Comparison of ENCODE assay signal across 14 cellular contexts in genomic region chr16:23608194-23608593, GRCh38. TPM values are rescaled to one million over a fixed set of nuclear protein-coding genes. Genes with fewer than 3 reads are reported as not detected.
A peak's percentile ranks its signal among the peaks of the same experiment; 100 is the strongest.
DNase-seq lines count a peak whose midpoint lies in the region; ATAC-seq and TF ChIP-seq lines count a peak whose summit lies in the region.
"Had no signal": no experiment of that assay in that cellular context is flagged by ENCODE, and none has a peak within 500 bp of the region (broad histone marks: within the 10 kb centered on the region; RNA-seq: fewer than 3 reads in every experiment).

No MANE protein-coding gene starts in this region.

- no peaks in the 10 kb centered on the region for H3K9me1 ChIP-seq in IMR-90 (ENCODE audit: insufficient read depth, low read length)

- H2BK5ac ChIP-seq in IMR-90 (ENCODE audit: low read depth, low read length, poor library complexity, severe bottlenecking) = no peak overlapping the region

- H2BK15ac ChIP-seq in IMR-90 (ENCODE audit: low read depth, low read length) = no peak overlapping the region

- peak; percentile 67 for DNase-seq in ACHN
- DNase-seq in IMR-90 = peak; percentile 71
- peak; percentile 20 for DNase-seq in astrocyte of the hippocampus (ENCODE audit: low read depth, low spot score)
- DNase-seq in hepatic stellate cell (ENCODE audit: low spot score) = peak; percentile 20
- no peak for DNase-seq in activated CD8-positive, alpha-beta memory T cell treated with anti-CD3 and anti-CD28 coated beads, Interleukin-2, amount 50 U/mL, for 4 hours
- no peak for DNase-seq in AG08395 (ENCODE audit: low spot score)
- DNase-seq in vagina (ENCODE audit: extremely low spot score in 2 of 2) = no peak
- DNase-seq: activated CD4-positive, alpha-beta memory T cell treated with anti-CD3 and anti-CD28 coated beads for 36 hours; AML-193; NCI-H1417 treated with DMSO at 0.1 percent for 48 hours; NCI-H510A treated with DMSO at 0.1 percent for 48 hours; pancreas had no signal

- no peak overlapping the region for H2AFZ ChIP-seq in IMR-90 (replicated peaks; ENCODE audit: low read length, poor library complexity)

- H3K56ac ChIP-seq in IMR-90 (ENCODE audit: extremely low read depth, insufficient read depth, low read length) = no peak overlapping the region

- no peak overlapping the region; a peak in 1 of 4 replicates for H4K8ac ChIP-seq in IMR-90 (ENCODE audit: low read depth in 2 of 2, low read length in 2 of 2)

- H4K20me1 ChIP-seq in IMR-90 (ENCODE audit: insufficient read depth, low read length) = no peaks in the 10 kb centered on the region

- intact Hi-C loops in IMR-90 (cut with micrococcal nuclease) = no loop called here
- intact Hi-C loops in vagina (cut with DNase I) = no loop called here

- TF ChIP-seq RAD21 in IMR-90 (IDR thresholded peaks at IDR 0.05; ENCODE audit: low read length) = no peak

- no peak for TF ChIP-seq CTCF in IMR-90 (conservative IDR thresholded peaks at IDR 0.05; ENCODE audit: low read depth, low read length)
- no peak for TF ChIP-seq CTCF in vagina (IDR thresholded peaks at IDR 0.05)

- H2AK9ac ChIP-seq in IMR-90 (replicated peaks; ENCODE audit: low read depth, low read length, poor library complexity) = no peak overlapping the region

- H3K18ac ChIP-seq in IMR-90 (ENCODE audit: low read depth, low read length) = no peak overlapping the region

- CTCF ChIA-PET in IMR-90 (lab: Yijun Ruan, JAX) = no interaction called here

- no peak overlapping the region for H2BK120ac ChIP-seq in IMR-90 (ENCODE audit: low read depth, low read length)

- peaks cover 20% of the 10 kb centered on the region for H3K36me3 ChIP-seq in IMR-90 (ENCODE audit: control insufficient read depth, insufficient read depth, low read length)
- peaks cover 0 to 33% of the 10 kb centered on the region in 2 donors for H3K36me3 ChIP-seq in vagina
- H3K36me3 ChIP-seq: pancreas had no signal

- no peaks in the 10 kb centered on the region for H3K9me3 ChIP-seq in IMR-90 (ENCODE audit: control insufficient read depth, insufficient read depth, low read length)
- no peaks in the 10 kb centered on the region for H3K9me3 ChIP-seq in vagina
- H3K9me3 ChIP-seq: pancreas, tibial nerve had no signal

- no peak overlapping the region for H2AK5ac ChIP-seq in IMR-90 (ENCODE audit: low read depth, low read length)

- no TSS peak for BruUV-seq in IMR-90 (replicated peaks; lab: Mats Ljungman, UMichigan)

- H3K4me2 ChIP-seq in IMR-90 (ENCODE audit: low read depth, low read length) = no peak overlapping the region

- no peak overlapping the region for H3K4ac ChIP-seq in IMR-90 (ENCODE audit: low read depth, low read length)

- TF ChIP-seq POLR2A in IMR-90 (IDR thresholded peaks at IDR 0.05; ENCODE audit: low read depth, low read length) (no peak), vagina (IDR thresholded peaks at IDR 0.05) (no peak)

- no peak overlapping the region for H4K5ac ChIP-seq in IMR-90 (ENCODE audit: low read depth, low read length)

- no peaks in the 10 kb centered on the region for H3K4me1 ChIP-seq in IMR-90 (ENCODE audit: control insufficient read depth, insufficient read depth, low read length)
- H3K4me1 ChIP-seq in vagina = no peaks in the 10 kb centered on the region
- H3K4me1 ChIP-seq: pancreas, tibial nerve had no signal

- no CpG with 5 or more reads among the region's 4 CpGs for WGBS in IMR-90 (ENCODE audit: extremely low coverage in 2 of 2, insufficient read length in 1 of 2), 2 experiments

- H2BK20ac ChIP-seq in IMR-90 (ENCODE audit: low read depth, low read length) = no peak overlapping the region

- POLR2A ChIA-PET in IMR-90 (lab: Charles Lee; ENCODE audit: unreplicated experiment) = no interaction called here

- H3K14ac ChIP-seq in IMR-90 (replicated peaks; ENCODE audit: low read depth, low read length) = no peak overlapping the region

- no peaks in the 10 kb centered on the region for H3K79me1 ChIP-seq in IMR-90 (ENCODE audit: low read depth in 1 of 2, low read length in 2 of 2)

- no peak overlapping the region for H3K9ac ChIP-seq in IMR-90 (ENCODE audit: low read depth, low read length)

- H3K23ac ChIP-seq in IMR-90 (ENCODE audit: low read depth, low read length) = no peak overlapping the region

- no peak overlapping the region for H3K4me3 ChIP-seq in IMR-90 (ENCODE audit: insufficient read depth, low read depth, low read length)
- no peak overlapping the region for H3K4me3 ChIP-seq in vagina
- H3K4me3 ChIP-seq: pancreas, tibial nerve had no signal

- no peak overlapping the region for H3K27ac ChIP-seq in IMR-90 (ENCODE audit: insufficient read depth, low read length)
- no peak overlapping the region for H3K27ac ChIP-seq in vagina
- H3K27ac ChIP-seq: pancreas, tibial nerve had no signal

- H4K91ac ChIP-seq in IMR-90 (ENCODE audit: insufficient read depth, low read depth, low read length) = no peak overlapping the region

- peak; percentile 73 for ATAC-seq in IMR-90 (ENCODE audit: low read depth)
- ATAC-seq in GM18502 (IDR thresholded peaks at IDR 0.05; ENCODE audit: poor library complexity, unreplicated experiment) = no peak
- ATAC-seq: pancreas had no signal

- H3K27me3 ChIP-seq in IMR-90 (ENCODE audit: control insufficient read depth, insufficient read depth, low read length) = no peaks in the 10 kb centered on the region
- no peaks in the 10 kb centered on the region for H3K27me3 ChIP-seq in vagina
- H3K27me3 ChIP-seq: pancreas, tibial nerve had no signal

- in situ Hi-C loops in ACHN (cut with HindIII; ENCODE audit: low pct_ligation_motif_present, low pct_unique_long_range_greater_than_20kb, low sequenced_read_pairs) = no loop called here
- in situ Hi-C loops in IMR-90 (cut with MboI; ENCODE audit: low sequenced_read_pairs) = no loop called here

- dilution Hi-C loops in IMR-90 (cut with HindIII; ENCODE audit: low sequenced_read_pairs, unreplicated experiment) = no loop called here

TF ChIP-seq in IMR-90, 13 proteins besides CTCF, POLR2A, EP300 and RAD21:
- TF ChIP-seq NFE2L2 (IDR thresholded peaks at IDR 0.05; ENCODE audit: low read depth, low read length) (no peak), MXI1 (IDR thresholded peaks at IDR 0.05; ENCODE audit: borderline replicate concordance, low read depth, low read length) (no peak), CEBPB (IDR thresholded peaks at IDR 0.05; ENCODE audit: low read depth, low read length) (no peak), BHLHE40 (IDR thresholded peaks at IDR 0.05; ENCODE audit: low read depth, low read length) (no peak), USF2 (IDR thresholded peaks at IDR 0.05; ENCODE audit: low read depth, low read length) (no peak), SMC3 (IDR thresholded peaks at IDR 0.05; ENCODE audit: low read depth, low read length) (no peak), FOS (IDR thresholded peaks at IDR 0.05; ENCODE audit: low read depth, low read length) (no peak), RFX5 (IDR thresholded peaks at IDR 0.05; ENCODE audit: low read depth, low read length) (no peak), MAFK (IDR thresholded peaks at IDR 0.05; ENCODE audit: low read depth, low read length) (no peak), ELK1 (IDR thresholded peaks at IDR 0.05; ENCODE audit: borderline replicate concordance, low read depth, low read length) (no peak), MAZ (IDR thresholded peaks at IDR 0.05; ENCODE audit: borderline replicate concordance, low read depth, low read length) (no peak)

RNA-seq across cellular contexts. Expression of gene NDUFAB1, which starts 12.1 kb away (rescaled TPM):
- total RNA-seq in IMR-90 (2012; rRNA removed) (114 and 117 TPM in 2 replicates), vagina (68.8 TPM)
- 146 and 185 TPM in 2 replicates for polyA plus RNA-seq in IMR-90 (2012; rRNA removed)
- polyA plus RNA-seq in IMR-90 (2012; cell fraction: cytosol; rRNA removed) = 210 and 224 TPM in 2 replicates
- polyA plus RNA-seq in IMR-90 (2012; cell fraction: nucleus; rRNA removed; ENCODE audit: low replicate concordance) = 44.0 and 64.7 TPM in 2 replicates

RNA-seq across cellular contexts. Expression of gene PALB2, which starts 32.9 kb away (rescaled TPM):
- total RNA-seq in IMR-90 (2012; rRNA removed) = 8.6 and 11.7 TPM in 2 replicates
- 3.1 and 4.1 TPM in 2 replicates for polyA plus RNA-seq in IMR-90 (2012; rRNA removed)
- 0.63 and 0.70 TPM in 2 replicates for polyA plus RNA-seq in IMR-90 (2012; cell fraction: cytosol; rRNA removed)
- 1.1 and 5.1 TPM in 2 replicates for polyA plus RNA-seq in IMR-90 (2012; cell fraction: nucleus; rRNA removed; ENCODE audit: low replicate concordance)
- 10.1 TPM for total RNA-seq in vagina

RNA-seq across cellular contexts. Expression of gene DCTN5, which starts 33.1 kb away (rescaled TPM):
- total RNA-seq in IMR-90 (2012; rRNA removed) (111 and 121 TPM in 2 replicates), vagina (23.6 TPM)
- polyA plus RNA-seq in IMR-90 (2012; rRNA removed) = 43.3 and 49.6 TPM in 2 replicates
- polyA plus RNA-seq in IMR-90 (2012; cell fraction: cytosol; rRNA removed) = 10.9 and 13.9 TPM in 2 replicates
- polyA plus RNA-seq in IMR-90 (2012; cell fraction: nucleus; rRNA removed; ENCODE audit: low replicate concordance) = 14.4 and 61.6 TPM in 2 replicates

RNA-seq across cellular contexts. Expression of gene UBFD1, which starts 50.7 kb away (rescaled TPM):
- 39.3 and 48.9 TPM in 2 replicates for total RNA-seq in IMR-90 (2012; rRNA removed)
- polyA plus RNA-seq in IMR-90 (2012; rRNA removed) = 48.4 and 55.0 TPM in 2 replicates
- 29.3 and 70.8 TPM in 2 replicates for polyA plus RNA-seq in IMR-90 (2012; cell fraction: cytosol; rRNA removed)
- 68.5 and 100.0 TPM in 2 replicates for polyA plus RNA-seq in IMR-90 (2012; cell fraction: nucleus; rRNA removed; ENCODE audit: low replicate concordance)
- 57.2 TPM for total RNA-seq in vagina

RNA-seq across cellular contexts. Expression of gene EARS2, which starts 51.0 kb away (rescaled TPM):
- 23.3 and 28.1 TPM in 2 replicates for total RNA-seq in IMR-90 (2012; rRNA removed)
- polyA plus RNA-seq in IMR-90 (2012; rRNA removed) = 37.7 and 37.8 TPM in 2 replicates
- 11.8 and 19.7 TPM in 2 replicates for polyA plus RNA-seq in IMR-90 (2012; cell fraction: cytosol; rRNA removed)
- polyA plus RNA-seq in IMR-90 (2012; cell fraction: nucleus; rRNA removed; ENCODE audit: low replicate concordance) = 32.3 and 45.8 TPM in 2 replicates
- 46.7 TPM for total RNA-seq in vagina

Comparison
In these comparisons a context has a peak if more than half of its experiments do, and no peak if none do; other contexts are left out.
1. DNase-seq: peak in ACHN (single experiment), IMR-90 (single experiment), astrocyte of the hippocampus (single experiment) and hepatic stellate cell (single experiment); none in activated CD8-positive, alpha-beta memory T cell treated with anti-CD3 and anti-CD28 coated beads, Interleukin-2, amount 50 U/mL, for 4 hours (single experiment), AG08395 (single experiment) and vagina (0 of 2).